Comparison of ENCODE assay signal across 8 cellular contexts in genomic region chr18:79399275-79400081, GRCh38. TPM values are rescaled to one million over a fixed set of nuclear protein-coding genes. Genes with fewer than 3 reads are reported as not detected.
DNase-seq lines count a peak whose midpoint lies in the region; ATAC-seq and TF ChIP-seq lines count a peak whose summit lies in the region.

No MANE protein-coding gene starts in this region.

- peaks cover 7% of the 10 kb centered on the region for H4K20me1 ChIP-seq in osteoblast (ENCODE audit: insufficient read depth, low read length)

- H3K36me3 ChIP-seq in osteoblast (ENCODE audit: insufficient read depth, low read length) = no peaks in the 10 kb centered on the region

- H3K4me1 Mint-ChIP-seq in Calu3 (ENCODE audit: low read depth, unreplicated experiment) = no peaks in the 10 kb centered on the region

- H3K4me1 ChIP-seq in osteoblast (ENCODE audit: insufficient read depth, low read length) = no peaks in the 10 kb centered on the region

- BruUV-seq in Calu3 (replicated peaks; lab: Mats Ljungman, UMichigan) = no TSS peak

- CTCF ChIA-PET in Calu3 (lab: Charles Lee) = interaction anchor here (0.7 kb wide), 1 partner anchor 26 kb away, joined by 3 read pairs; no protein-coding TSS in a partner anchor

- no peak overlapping the region for H3K27ac Mint-ChIP-seq in Calu3 (ENCODE audit: unreplicated experiment)

- DNase-seq in epithelial cell of proximal tubule (ENCODE audit: low read depth) (no peak), osteoblast (ENCODE audit: insufficient read length, low spot score, missing footprints) (peak; percentile 92), dedifferentiated amniotic fluid mesenchymal stem cell (ENCODE audit: extremely low spot score) (no peak), Calu3 (no peak), NCI-H2171 treated with DMSO at 0.1 percent for 48 hours (lab: John Stamatoyannopoulos, UW) (no peak)

- H3K4me3 Mint-ChIP-seq in Calu3 (ENCODE audit: low read depth, unreplicated experiment) = no peak overlapping the region

- TF ChIP-seq CTCF in epithelial cell of proximal tubule (conservative IDR thresholded peaks at IDR 0.05; ENCODE audit: low read depth, low read length) (no peak), osteoblast (IDR thresholded peaks at IDR 0.05; ENCODE audit: extremely low read depth, low read depth, low read length) (no peak), Calu3 (IDR thresholded peaks at IDR 0.05; ENCODE audit: unreplicated experiment) (no peak)

- no peaks in the 10 kb centered on the region for H3K27me3 Mint-ChIP-seq in Calu3 (ENCODE audit: unreplicated experiment)

- H3K4me2 ChIP-seq in osteoblast (ENCODE audit: insufficient read depth, low read length) = peak overlapping the region; percentile 63

- no peaks in the 10 kb centered on the region for H3K79me2 ChIP-seq in osteoblast (ENCODE audit: insufficient read depth, low read length)

- no peaks in the 10 kb centered on the region for H3K9me3 ChIP-seq in osteoblast (ENCODE audit: low read depth, low read length)

- no peak overlapping the region for H2AFZ ChIP-seq in osteoblast (ENCODE audit: low read length)

- 0 out of 2 replicates have a peak, but pooled peaks have one; percentile 43 for TF ChIP-seq POLR2A in Raji (IDR thresholded peaks at IDR 0.05; ENCODE audit: insufficient read depth, low read depth, low read length)

- H3K27me3 ChIP-seq in osteoblast (ENCODE audit: insufficient read depth, low read length) = no peaks in the 10 kb centered on the region

- no peaks in the 10 kb centered on the region for H3K9me3 Mint-ChIP-seq in Calu3 (ENCODE audit: low read depth, unreplicated experiment)

- H3K4me3 ChIP-seq in epithelial cell of proximal tubule (ENCODE audit: low read depth, low read length) (peak overlapping the region; percentile 59), osteoblast (ENCODE audit: insufficient read depth, low read length) (peak overlapping the region; percentile 73)

- ATAC-seq in GM18511 (IDR thresholded peaks at IDR 0.05; ENCODE audit: unreplicated experiment) = peak; percentile 17
- ATAC-seq in HG03442 (IDR thresholded peaks at IDR 0.05; ENCODE audit: unreplicated experiment) = no peak

- H3K27ac ChIP-seq in osteoblast (ENCODE audit: low read depth, low read length) = no peak overlapping the region

- H3K36me3 Mint-ChIP-seq in Calu3 (ENCODE audit: insufficient read depth, unreplicated experiment) = peaks cover 8% of the 10 kb centered on the region

- intact Hi-C loops in Calu3 (cut with micrococcal nuclease; ENCODE audit: unreplicated experiment) = no loop called here

RNA-seq across cellular contexts. Expression of gene NFATC1, which starts 3.7 kb away (rescaled TPM):
- 0.46 and 2.1 TPM in 2 replicates for total RNA-seq in epithelial cell of proximal tubule
- total RNA-seq in osteoblast = 5.3 and 6.2 TPM in 2 replicates
- total RNA-seq in Calu3 (2022) = 2.8 and 5.9 TPM in 2 replicates
